Comparison of ENCODE assay signal across 12 cellular contexts in the genomic region with DNA sequence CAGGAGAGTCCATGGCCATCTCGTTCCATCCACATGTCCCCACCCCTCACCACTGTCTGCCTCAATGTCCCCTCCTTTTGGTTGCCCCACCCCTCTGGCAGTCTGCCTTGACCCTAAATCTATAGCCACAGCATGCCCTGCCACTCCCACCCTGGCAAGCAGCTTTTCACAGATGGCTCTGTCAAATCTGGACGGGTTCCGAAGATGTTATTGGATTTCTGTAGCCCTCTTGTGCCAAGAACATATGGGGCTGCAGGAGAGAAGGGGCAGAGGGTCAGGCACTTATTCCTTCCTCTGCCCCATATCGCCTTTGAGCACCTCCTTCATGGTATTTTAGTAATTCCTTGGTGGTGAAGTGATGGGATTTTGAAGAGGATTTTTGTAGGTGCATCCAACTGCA. TPM values are rescaled to one million over a fixed set of nuclear protein-coding genes. Genes with fewer than 3 reads are reported as not detected.
A peak's percentile ranks its signal among the peaks of the same experiment; 100 is the strongest.
DNase-seq lines count a peak whose midpoint lies in the region; ATAC-seq and TF ChIP-seq lines count a peak whose summit lies in the region.
"Had no signal": no experiment of that assay in that cellular context is flagged by ENCODE, and none has a peak within 500 bp of the region (broad histone marks: within the 10 kb centered on the region; RNA-seq: fewer than 3 reads in every experiment).

No MANE protein-coding gene starts in this region.

- no peak for DNase-seq in CD14-positive monocyte (ENCODE audit: low spot score)
- DNase-seq in G401 (ENCODE audit: low spot score) = peak; percentile 85
- DNase-seq in NCI-H524 treated with DMSO at 0.1 percent for 48 hours (lab: John Stamatoyannopoulos, UW) = peak; percentile 89
- no peak for DNase-seq in memory B cell (ENCODE audit: low spot score in 2 of 2)
- DNase-seq in kidney glomerular epithelial cell (lab: John Stamatoyannopoulos, UW) = no peak
- DNase-seq in SHP77 (lab: John Stamatoyannopoulos, UW) = no peak
- DNase-seq: NCI-H1694 treated with DMSO at 0.1 percent for 48 hours, NCI-H2107, NCI-H526, SHP77 treated with DMSO at 0.1 percent for 48 hours, SK-N-SH had no signal

- in situ Hi-C loops in G401 (cut with HindIII; ENCODE audit: low sequenced_read_pairs) = no loop called here

- H3K4me3 Mint-ChIP-seq in CD14-positive monocyte = no peak overlapping the region
- H3K4me3 Mint-ChIP-seq in memory B cell = no peak overlapping the region

- H3K36me3 Mint-ChIP-seq in CD14-positive monocyte (no peaks in the 10 kb centered on the region), memory B cell (no peaks in the 10 kb centered on the region)

- peaks cover 0 to 9% (median 3%) of the 10 kb centered on the region in 3 donors for H3K27me3 Mint-ChIP-seq in CD14-positive monocyte (ENCODE audit: low read depth in 3 of 3)
- H3K27me3 Mint-ChIP-seq in memory B cell = no peaks in the 10 kb centered on the region

- ATAC-seq in memory B cell (ENCODE audit: low read depth) (no peak), HG03097 (IDR thresholded peaks at IDR 0.05; ENCODE audit: low FRiP score, unreplicated experiment) (no peak)

- peaks cover 52% of the 10 kb centered on the region for H3K4me1 Mint-ChIP-seq in CD14-positive monocyte
- peaks cover 22% of the 10 kb centered on the region for H3K4me1 Mint-ChIP-seq in memory B cell

- H3K27ac Mint-ChIP-seq in CD14-positive monocyte (peak overlapping the region in 6 of 7 donors; percentile 75 to 91 (median 88)), memory B cell (peak overlapping the region; percentile 77)

- intact Hi-C loops in CD14-positive monocyte (cut with micrococcal nuclease) = no loop called here

- H3K9me3 Mint-ChIP-seq in CD14-positive monocyte = peaks cover 0 to 4% (median 0%) of the 10 kb centered on the region in 7 donors
- no peaks in the 10 kb centered on the region for H3K9me3 Mint-ChIP-seq in memory B cell

- no peak for TF ChIP-seq CTCF in CD14-positive monocyte (IDR thresholded peaks at IDR 0.05)

RNA-seq across cellular contexts. Expression of a gene that starts 57.1 kb away (rescaled TPM):
- polyA plus RNA-seq in CD14-positive monocyte = under 1 TPM; 0.06 to 0.55 TPM
- not detected in 2 replicates for total RNA-seq in G401 (2014; rRNA removed; shearing (Covaris generic))

Comparison
In these comparisons a context has a peak if more than half of its experiments do, and no peak if none do; other contexts are left out.
1. DNase-seq: peak in G401 (single experiment) and NCI-H524 treated with DMSO at 0.1 percent for 48 hours (single experiment); none in CD14-positive monocyte (single experiment), memory B cell (0 of 2), kidney glomerular epithelial cell (single experiment) and SHP77 (0 of 2).